ENCODE assay signal across 8 cellular contexts in genomic region chr15:72272213-72272996, GRCh38. TPM values are rescaled to one million over a fixed set of nuclear protein-coding genes. Genes with fewer than 3 reads are reported as not detected.
DNase-seq lines count a peak whose midpoint lies in the region; ATAC-seq and TF ChIP-seq lines count a peak whose summit lies in the region.

Gene PARP6 (minus strand): TSS chr15:72272554. CDS start chr15:72267477, 5,077 bp downstream.

- POLR2A ChIA-PET in activated CD4-positive, alpha-beta memory T cell treated with anti-CD3 and anti-CD28 coated beads, Interleukin-2, amount 10 ng/mL, durations not matched to agents 7 days and 5 days (lab: Charles Lee) = interaction anchor here (0.8 to 4.7 kb wide), 6 partner anchors 41 to 84 kb away, joined by 3 to 38 read pairs (median 6); partner anchors contain the start of gene PKM

- CTCF ChIA-PET in activated CD4-positive, alpha-beta memory T cell treated with anti-CD3 and anti-CD28 coated beads, Interleukin-2, amount 10 ng/mL, durations not matched to agents 7 days and 5 days (lab: Charles Lee) = interaction anchor here (0.7 to 2.7 kb wide), 6 partner anchors 13 to 72 kb away, joined by 3 to 28 read pairs (median 6); no protein-coding TSS in a partner anchor

- no peaks in the 10 kb centered on the region for H3K9me3 Mint-ChIP-seq in activated CD4-positive, alpha-beta memory T cell treated with anti-CD3 and anti-CD28 coated beads, Interleukin-2, amount 10 ng/mL, durations not matched to agents 7 days and 5 days

- H3K4me1 Mint-ChIP-seq in activated CD4-positive, alpha-beta memory T cell treated with anti-CD3 and anti-CD28 coated beads, Interleukin-2, amount 10 ng/mL, durations not matched to agents 7 days and 5 days = peaks cover 38% of the 10 kb centered on the region

- H3K4me3 ChIP-seq in duodenal mucosa (ENCODE audit: low read depth in 1 of 2, low read length in 2 of 2) (peak within 1 kb of the TSS; percentile 83 to 84), lower leg skin (ENCODE audit: low read depth, poor library complexity, severe bottlenecking) (peak within 1 kb of the TSS; percentile 88)

- no peak for TF ChIP-seq CTCF in lower leg skin (IDR thresholded peaks at IDR 0.05)

- H3K27ac ChIP-seq in duodenal mucosa (ENCODE audit: low read depth, low read length) = peak within 1 kb of the TSS; percentile 51

- peaks cover 1 to 2% of the 10 kb centered on the region in 2 donors for H3K36me3 ChIP-seq in duodenal mucosa (ENCODE audit: control insufficient read depth in 1 of 2, insufficient read depth in 2 of 2, low read length in 2 of 2)

- peak within 1 kb of the TSS; percentile 56 to 96 for H3K9ac ChIP-seq in duodenal mucosa (ENCODE audit: low read depth in 1 of 2, low read length in 2 of 2)

- H3K27me3 ChIP-seq in duodenal mucosa (ENCODE audit: control insufficient read depth in 1 of 2, insufficient read depth in 2 of 2, low read length in 2 of 2) = no peaks in the 10 kb centered on the region

- H3K4me1 ChIP-seq in duodenal mucosa (ENCODE audit: control insufficient read depth in 1 of 2, insufficient read depth in 2 of 2, low read length in 2 of 2) = peaks cover 5 to 21% of the 10 kb centered on the region in 2 donors

- ATAC-seq in GM19372 (IDR thresholded peaks at IDR 0.05; ENCODE audit: low read depth, unreplicated experiment) (peak; percentile 92), HG03558 (IDR thresholded peaks at IDR 0.05; ENCODE audit: extremely low read depth, unreplicated experiment) (peak; percentile 85)

- H3K27me3 Mint-ChIP-seq in activated CD4-positive, alpha-beta memory T cell treated with anti-CD3 and anti-CD28 coated beads, Interleukin-2, amount 10 ng/mL, durations not matched to agents 7 days and 5 days = no peaks in the 10 kb centered on the region

- peak; percentile 99 for DNase-seq in CD1c-positive myeloid dendritic cell (ENCODE audit: extremely low spot score)
- peak; percentile 98 for DNase-seq in NCI-H774 (lab: John Stamatoyannopoulos, UW)
- DNase-seq in activated CD4-positive, alpha-beta memory T cell treated with anti-CD3 and anti-CD28 coated beads, Interleukin-2, amount 10 ng/mL, durations not matched to agents 7 days and 5 days = peak; percentile 98
- peak; percentile 97 to 100 for DNase-seq in lower leg skin (ENCODE audit: low spot score in 2 of 2)
- peak; percentile 94 to 98 for DNase-seq in stimulated activated CD4-positive, alpha-beta T cell treated with anti-CD3 and anti-CD28 coated beads, Interleukin-4, amount 100 ng/mL, for 48 hours (ENCODE audit: low read depth in 2 of 2)

- TF ChIP-seq POLR2A in lower leg skin (IDR thresholded peaks at IDR 0.05) = no peak

- intact Hi-C loops in lower leg skin (cut with DNase I; ENCODE audit: low total_unique reads) = loop anchor here (10.0 kb wide), 1 partner anchor 68 kb away; no protein-coding TSS in a partner anchor

- peak within 1 kb of the TSS; percentile 83 for H3K27ac Mint-ChIP-seq in activated CD4-positive, alpha-beta memory T cell treated with anti-CD3 and anti-CD28 coated beads, Interleukin-2, amount 10 ng/mL, durations not matched to agents 7 days and 5 days

- peak within 1 kb of the TSS; percentile 83 for H3K4me3 Mint-ChIP-seq in activated CD4-positive, alpha-beta memory T cell treated with anti-CD3 and anti-CD28 coated beads, Interleukin-2, amount 10 ng/mL, durations not matched to agents 7 days and 5 days

- H3K9me3 ChIP-seq in duodenal mucosa (ENCODE audit: control insufficient read depth in 1 of 2, low read length in 2 of 2) = no peaks in the 10 kb centered on the region

- WGBS in lower leg skin, 2 donors = 0% methylated on average over 54 to 69 of the region's 82 CpGs

- H3K36me3 Mint-ChIP-seq in activated CD4-positive, alpha-beta memory T cell treated with anti-CD3 and anti-CD28 coated beads, Interleukin-2, amount 10 ng/mL, durations not matched to agents 7 days and 5 days (ENCODE audit: low read depth) = peaks cover 10% of the 10 kb centered on the region

RNA-seq across cellular contexts. Expression of gene PARP6, which starts in this region (rescaled TPM):
- total RNA-seq in activated CD4-positive, alpha-beta memory T cell treated with anti-CD3 and anti-CD28 coated beads, Interleukin-2, amount 10 ng/mL, durations not matched to agents 7 days and 5 days = 10 to 100 TPM; 58.8 to 65.0 TPM
- total RNA-seq in lower leg skin = 10 to 100 TPM; 47.4 to 61.7 (median 54.8) TPM

Comparison
In these comparisons a context has a peak if more than half of its experiments do, and no peak if none do; other contexts are left out.
1. Peak in every context shown above with its lines: DNase-seq, ATAC-seq, H3K4me3 ChIP-seq and H3K27ac ChIP-seq.